12 cellular contexts compared by ENCODE assay signal in genomic region chr14:69880051-69880487, GRCh38. TPM values are rescaled to one million over a fixed set of nuclear protein-coding genes. Genes with fewer than 3 reads are reported as not detected.
DNase-seq lines count a peak whose midpoint lies in the region; ATAC-seq and TF ChIP-seq lines count a peak whose summit lies in the region.
"Had no signal": no experiment of that assay in that cellular context is flagged by ENCODE, and none has a peak within 500 bp of the region (broad histone marks: within the 10 kb centered on the region; RNA-seq: fewer than 3 reads in every experiment).

No MANE protein-coding gene starts in this region.

- H3K23ac ChIP-seq in mesenchymal stem cell (ENCODE audit: low read length in 2 of 2) = no peak overlapping the region

- DNase-seq in left cardiac atrium (no peak), heart right ventricle (no peak), mammary epithelial cell (peak; percentile 27), mesenchymal stem cell (no peak), SKM-1 treated with dmso at 0.1 percent for 144 hours (lab: John Stamatoyannopoulos, UW; ENCODE audit: unreplicated experiment) (no peak)
- DNase-seq in stimulated activated naive CD4-positive, alpha-beta T cell (lab: John Stamatoyannopoulos, UW) = no peak
- DNase-seq: activated CD4-positive, alpha-beta T cell treated with anti-CD3 and anti-CD28 coated beads, Interleukin-2, amount 10 ng/mL, durations not matched to agents 7 days and 5 days had no signal

- H4K20me1 ChIP-seq in mammary epithelial cell (ENCODE audit: insufficient read depth, low read length) = no peaks in the 10 kb centered on the region

- no peak overlapping the region for H2BK5ac ChIP-seq in mesenchymal stem cell (ENCODE audit: low read depth, low read length, poor library complexity, severe bottlenecking)

- BruUV-seq in mammary epithelial cell (replicated peaks; lab: Mats Ljungman, UMichigan) = no TSS peak

- no peaks in the 10 kb centered on the region for H3K79me2 ChIP-seq in mammary epithelial cell (ENCODE audit: insufficient read depth, low read length)

- H2AFZ ChIP-seq in mammary epithelial cell (ENCODE audit: low read depth, low read length) (peak overlapping the region; percentile 79), mesenchymal stem cell (ENCODE audit: low read depth, low read length) (no peak overlapping the region)

- no peak overlapping the region for H2BK12ac ChIP-seq in mesenchymal stem cell (ENCODE audit: low read length in 2 of 2)

- H3K4me2 ChIP-seq in mammary epithelial cell (ENCODE audit: insufficient read depth, low read depth, low read length) = peak overlapping the region; percentile 79
- H3K4me2 ChIP-seq in mesenchymal stem cell (ENCODE audit: low read length, poor library complexity, severe bottlenecking) = peak overlapping the region; percentile 83

- in situ Hi-C loops in mammary epithelial cell (cut with MboI; ENCODE audit: low sequenced_read_pairs in 2 of 2) = no loop called here

- H3K4me3 ChIP-seq in heart right ventricle = peak overlapping the region in 4 of 10 donors; percentile 29 to 43 (median 35)
- H3K4me3 ChIP-seq in mammary epithelial cell (replicated peaks in 1 of 3; ENCODE audit: insufficient read depth in 1 of 3, low read depth in 2 of 3, low read length in 3 of 3) = peak overlapping the region in 2 of 3 experiments; percentile 49 to 50
- H3K4me3 ChIP-seq in mesenchymal stem cell (ENCODE audit: insufficient read depth in 1 of 2, low read depth in 1 of 2, low read length in 2 of 2) = peak overlapping the region; percentile 41 to 82
- H3K4me3 ChIP-seq: K562 had no signal

- H3K9ac ChIP-seq in mammary epithelial cell (ENCODE audit: insufficient read depth, low read length) = no peak overlapping the region
- peak overlapping the region; percentile 61 for H3K9ac ChIP-seq in mesenchymal stem cell (ENCODE audit: low read length)

- TF ChIP-seq CTCF in heart right ventricle (IDR thresholded peaks at IDR 0.05) (no peak), mammary epithelial cell (conservative IDR thresholded peaks at IDR 0.05 in 1 of 2, IDR thresholded peaks at IDR 0.05 in 1 of 2; ENCODE audit: extremely low read depth in 1 of 2, insufficient read depth in 1 of 2, low read depth in 1 of 2, low read length in 2 of 2) (no peak)

- WGBS in heart right ventricle, 2 donors = 6% methylated on average over 21 of the region's 21 CpGs
- 13% methylated on average over 4 of the region's 21 CpGs for WGBS in mammary epithelial cell (ENCODE audit: low coverage, missing lambda C conversion rate)
- WGBS in mesenchymal stem cell = 6% methylated on average over 18 of the region's 21 CpGs

- no peak overlapping the region for H2BK120ac ChIP-seq in mesenchymal stem cell (ENCODE audit: low read depth, low read length)

- H3K36me3 ChIP-seq in heart right ventricle (no peaks in the 10 kb centered on the region), mammary epithelial cell (ENCODE audit: insufficient read depth, low read length) (no peaks in the 10 kb centered on the region), mesenchymal stem cell (ENCODE audit: control insufficient read depth in 1 of 2, insufficient read depth in 2 of 2, low read depth in 1 of 2, low read length in 2 of 2) (no peaks in the 10 kb centered on the region)

- H4K91ac ChIP-seq in mesenchymal stem cell (ENCODE audit: low read length) = no peak overlapping the region

- no peak overlapping the region for H3K27ac ChIP-seq in heart right ventricle
- H3K27ac ChIP-seq in mammary epithelial cell (ENCODE audit: insufficient read depth, low read depth, low read length) = no peak overlapping the region
- no peak overlapping the region for H3K27ac ChIP-seq in mesenchymal stem cell (ENCODE audit: low read length, poor library complexity, severe bottlenecking)

- no peak overlapping the region for H2BK15ac ChIP-seq in mesenchymal stem cell (ENCODE audit: low read depth, poor library complexity, severe bottlenecking)

- intact Hi-C loops in left cardiac atrium (cut with DNase I) (no loop called here), heart right ventricle (cut with DNase I) (no loop called here), mammary epithelial cell (cut with micrococcal nuclease) (loop anchor here (1.0 kb wide), 1 partner anchor 194 kb away; no protein-coding TSS in a partner anchor)

- CTCF ChIA-PET in mammary epithelial cell (lab: Charles Lee; ENCODE audit: low non-redundant PET) = no interaction called here

- H3K9me3 ChIP-seq in heart right ventricle = no peaks in the 10 kb centered on the region
- H3K9me3 ChIP-seq in mammary epithelial cell (replicated peaks; ENCODE audit: insufficient read depth, low read length) = no peaks in the 10 kb centered on the region
- no peaks in the 10 kb centered on the region for H3K9me3 ChIP-seq in mesenchymal stem cell (ENCODE audit: control insufficient read depth, low read length)

- no peaks in the 10 kb centered on the region for H3K79me1 ChIP-seq in mesenchymal stem cell (replicated peaks; ENCODE audit: low read length, poor library complexity, severe bottlenecking)

- H3K27me3 ChIP-seq in heart right ventricle (peaks cover 0 to 77% (median 66%) of the 10 kb centered on the region in 7 donors), mammary epithelial cell (ENCODE audit: insufficient read depth, low read length) (no peaks in the 10 kb centered on the region), mesenchymal stem cell (ENCODE audit: control insufficient read depth in 1 of 2, insufficient read depth in 1 of 2, low read length in 2 of 2) (peaks cover 0 to 28% of the 10 kb centered on the region in 2 experiments)

- peaks cover 0 to 8% (median 3%) of the 10 kb centered on the region in 9 donors for H3K4me1 ChIP-seq in heart right ventricle
- peaks cover 5% of the 10 kb centered on the region for H3K4me1 ChIP-seq in mammary epithelial cell (ENCODE audit: insufficient read depth, low read length)
- peaks cover 10% of the 10 kb centered on the region for H3K4me1 ChIP-seq in mesenchymal stem cell (ENCODE audit: control insufficient read depth, insufficient read depth, low read depth, low read length)

- ATAC-seq in left cardiac atrium (peak; percentile 38 to 41), heart right ventricle (no peak), GM18868 (IDR thresholded peaks at IDR 0.05; ENCODE audit: unreplicated experiment) (no peak), HG02798 (IDR thresholded peaks at IDR 0.05; ENCODE audit: poor library complexity, unreplicated experiment) (no peak)

- no peak overlapping the region for H3K4ac ChIP-seq in mesenchymal stem cell (ENCODE audit: low read depth in 1 of 2, low read length in 2 of 2)

- H3K14ac ChIP-seq in mesenchymal stem cell (ENCODE audit: low read length in 2 of 2) = no peak overlapping the region

- dilution Hi-C loops in mammary epithelial cell (cut with HindIII; ENCODE audit: low sequenced_read_pairs) = no loop called here

- no peak overlapping the region for H2AK5ac ChIP-seq in mesenchymal stem cell (ENCODE audit: low read length, severe bottlenecking)

- no peak overlapping the region for H3K18ac ChIP-seq in mesenchymal stem cell (ENCODE audit: low read depth in 1 of 2, low read length in 2 of 2)

- H4K8ac ChIP-seq in mesenchymal stem cell (ENCODE audit: low read length) = no peak overlapping the region

RNA-seq across cellular contexts. Expression of gene SMOC1, which starts 0.9 kb away (rescaled TPM):
- total RNA-seq in left cardiac atrium (10 to 100 TPM in 1 of 2 donors, 1 to 10 TPM in 1; 5.4 to 14.9 TPM), heart right ventricle (1 to 10 TPM in 6 of 10 donors, under 1 TPM in 4; 0.15 to 6.8 (median 1.3) TPM), mammary epithelial cell (10 to 100 TPM; 22.3 to 44.9 TPM)
- polyA plus RNA-seq in heart right ventricle (1 to 10 TPM; 1.1 to 2.9 TPM), mammary epithelial cell (10.6 TPM)
- polyA minus RNA-seq in mammary epithelial cell = 7.0 TPM
- polyA plus RNA-seq in mesenchymal stem cell (2013, experiment 1 of 2) = 0.10 TPM
- polyA plus RNA-seq in mesenchymal stem cell (2013, experiment 2 of 2) = 0.07 TPM
- total RNA-seq: activated CD4-positive, alpha-beta T cell treated with anti-CD3 and anti-CD28 coated beads, Interleukin-2, amount 10 ng/mL, durations not matched to agents 7 days and 5 days; RPMI7951 had no signal
- polyA plus RNA-seq: CD14-positive monocyte, K562 had no signal

Comparison
In these comparisons a context has a peak if more than half of its experiments do, and no peak if none do; other contexts are left out.
1. ATAC-seq: peak in left cardiac atrium (2 of 2); none in heart right ventricle (0 of 8), GM18868 (single experiment) and HG02798 (single experiment).